Comparison of ENCODE assay signal across 1 cellular context in the genomic region with DNA sequence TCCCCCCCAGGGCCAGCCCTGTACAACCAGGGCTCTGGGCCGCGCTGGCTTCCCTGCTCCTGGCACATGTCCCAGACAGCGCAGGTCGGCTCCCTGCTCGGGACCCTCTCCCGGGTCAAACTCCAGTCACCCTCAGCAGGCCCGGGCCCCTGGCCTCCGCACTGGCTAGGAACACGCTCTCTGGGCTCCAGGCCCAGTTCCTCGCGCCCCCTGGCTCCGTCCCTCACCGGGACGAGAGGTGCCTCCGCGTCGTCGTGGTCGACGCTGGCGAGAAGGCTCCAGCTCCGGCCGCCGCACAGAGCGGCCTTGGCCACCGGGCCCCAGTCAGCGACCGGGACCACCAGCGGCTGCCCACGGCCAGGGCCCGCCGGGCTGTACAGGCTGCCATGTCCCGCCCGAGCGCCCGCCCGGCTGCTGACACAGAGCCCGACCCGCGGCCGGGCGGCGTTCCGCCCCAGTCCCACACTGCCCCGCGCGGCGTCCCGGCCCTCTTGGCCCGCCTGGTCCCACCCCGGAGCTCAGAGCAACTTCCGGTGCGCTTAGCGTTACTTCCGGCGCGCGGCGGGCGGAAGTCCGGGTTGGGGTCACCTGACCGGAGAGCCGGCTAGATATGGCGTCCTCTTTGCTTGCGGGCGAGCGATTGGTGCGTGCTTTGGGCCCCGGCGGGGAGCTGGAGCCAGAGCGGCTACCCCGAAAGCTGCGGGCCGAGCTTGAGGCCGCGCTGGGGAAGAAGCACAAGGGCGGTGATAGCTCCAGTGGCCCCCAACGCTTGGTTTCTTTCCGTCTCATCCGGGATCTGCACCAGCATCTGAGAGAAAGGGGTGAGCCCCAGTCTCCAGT.
TF ChIP-seq lines count a peak whose summit lies in the region.

Gene POLDIP2, minus strand, starts transcription at position 467 of the 840 bp plus-strand sequence. Its CDS starts 79 bp downstream, at position 388.

TF ChIP-seq in K562, 482 proteins besides CTCF, POLR2A, EP300 and RAD21 (continued from another document and continues in another):
- TF ChIP-seq ZBTB9 (CRISPR knock-in tag; IDR thresholded peaks at IDR 0.05) (no peak), LCOR (CRISPR knock-in tag; IDR thresholded peaks at IDR 0.05) (0 out of 2 replicates have a peak, but pooled peaks have one; percentile 26), HNRNPL (IDR thresholded peaks at IDR 0.05; ENCODE audit: low read depth, low read length) (peak; percentile 55; the same call in 1 of the 2 replicates), NCOR1 (IDR thresholded peaks at IDR 0.05) (0 out of 2 replicates have a peak, but pooled peaks have one; percentile 6), TRIM28 (IDR thresholded peaks at IDR 0.05) (no peak), SMAD4 (CRISPR knock-in tag; conservative IDR thresholded peaks at IDR 0.05) (0 out of 2 replicates have a peak, but pooled peaks have one; percentile 53), ZNF3 (CRISPR knock-in tag; IDR thresholded peaks at IDR 0.05) (no peak), ZNF24 (IDR thresholded peaks at IDR 0.05) (no peak), POLR2H (tag; IDR thresholded peaks at IDR 0.05; ENCODE audit: low read depth) (peak; percentile 88), DMBX1 (CRISPR knock-in tag; IDR thresholded peaks at IDR 0.05; ENCODE audit: borderline replicate concordance) (no peak), TCF15 (CRISPR knock-in tag; IDR thresholded peaks at IDR 0.05) (no peak), NONO (IDR thresholded peaks at IDR 0.05; ENCODE audit: low read depth in 2 of 2, low read length in 1 of 2) (peak; percentile 66 to 95; a peak in 3 of 4 replicates), PRPF4 (IDR thresholded peaks at IDR 0.05; ENCODE audit: insufficient read depth, low read depth, low read length, poor library complexity, severe bottlenecking) (no peak), PHF20 (IDR thresholded peaks at IDR 0.05; ENCODE audit: partially characterized antibody) (peak; percentile 100), C11orf30 (IDR thresholded peaks at IDR 0.05; ENCODE audit: low read depth) (peak; percentile 100), SAP30 (IDR thresholded peaks at IDR 0.05; ENCODE audit: borderline replicate concordance, insufficient read depth, low read depth, low read length, poor library complexity, severe bottlenecking) (peak; percentile 55), JUN (IDR thresholded peaks at IDR 0.05; ENCODE audit: borderline replicate concordance, low read depth, low read length) (0 out of 2 replicates have a peak, but pooled peaks have one; percentile 44), JUN (CRISPR knock-in tag; IDR thresholded peaks at IDR 0.05; ENCODE audit: borderline replicate concordance) (no peak), SNAPC5 (CRISPR knock-in tag; IDR thresholded peaks at IDR 0.05) (no peak), CHD1 (IDR thresholded peaks at IDR 0.05; ENCODE audit: low read length) (peak; percentile 33), MXI1 (IDR thresholded peaks at IDR 0.05; ENCODE audit: low read depth, low read length) (no peak), JUNB (CRISPR knock-in tag; conservative IDR thresholded peaks at IDR 0.05) (no peak), MAFG (tag; conservative IDR thresholded peaks at IDR 0.05) (no peak), ZNF143 (CRISPR knock-in tag; IDR thresholded peaks at IDR 0.05) (peak; percentile 79), ZNF384 (IDR thresholded peaks at IDR 0.05; ENCODE audit: low read depth, low read length) (no peak), TFAM (CRISPR knock-in tag; conservative IDR thresholded peaks at IDR 0.05) (no peak), XRCC5 (IDR thresholded peaks at IDR 0.05; ENCODE audit: low read depth, low read length) (no peak), ZBTB5 (IDR thresholded peaks at IDR 0.05) (no peak), ZNF785 (CRISPR knock-in tag; IDR thresholded peaks at IDR 0.05) (no peak), CCAR2 (IDR thresholded peaks at IDR 0.05; ENCODE audit: low read depth, low read length) (no peak), PATZ1 (CRISPR knock-in tag; IDR thresholded peaks at IDR 0.05; ENCODE audit: borderline replicate concordance) (no peak), TAF15 (IDR thresholded peaks at IDR 0.05; ENCODE audit: low read depth, low read length) (no peak), RBM22 (IDR thresholded peaks at IDR 0.05; ENCODE audit: low read depth, low read length, poor library complexity, severe bottlenecking) (peak; percentile 48), TAF9B (IDR thresholded peaks at IDR 0.05; ENCODE audit: partially characterized antibody) (peak; percentile 87), MAZ (CRISPR knock-in tag; conservative IDR thresholded peaks at IDR 0.05 in 1 of 2, IDR thresholded peaks at IDR 0.05 in 1 of 2) (peak; percentile 71 to 80; a peak in 3 of 4 replicates)
- TF ChIP-seq, protein P1, sequence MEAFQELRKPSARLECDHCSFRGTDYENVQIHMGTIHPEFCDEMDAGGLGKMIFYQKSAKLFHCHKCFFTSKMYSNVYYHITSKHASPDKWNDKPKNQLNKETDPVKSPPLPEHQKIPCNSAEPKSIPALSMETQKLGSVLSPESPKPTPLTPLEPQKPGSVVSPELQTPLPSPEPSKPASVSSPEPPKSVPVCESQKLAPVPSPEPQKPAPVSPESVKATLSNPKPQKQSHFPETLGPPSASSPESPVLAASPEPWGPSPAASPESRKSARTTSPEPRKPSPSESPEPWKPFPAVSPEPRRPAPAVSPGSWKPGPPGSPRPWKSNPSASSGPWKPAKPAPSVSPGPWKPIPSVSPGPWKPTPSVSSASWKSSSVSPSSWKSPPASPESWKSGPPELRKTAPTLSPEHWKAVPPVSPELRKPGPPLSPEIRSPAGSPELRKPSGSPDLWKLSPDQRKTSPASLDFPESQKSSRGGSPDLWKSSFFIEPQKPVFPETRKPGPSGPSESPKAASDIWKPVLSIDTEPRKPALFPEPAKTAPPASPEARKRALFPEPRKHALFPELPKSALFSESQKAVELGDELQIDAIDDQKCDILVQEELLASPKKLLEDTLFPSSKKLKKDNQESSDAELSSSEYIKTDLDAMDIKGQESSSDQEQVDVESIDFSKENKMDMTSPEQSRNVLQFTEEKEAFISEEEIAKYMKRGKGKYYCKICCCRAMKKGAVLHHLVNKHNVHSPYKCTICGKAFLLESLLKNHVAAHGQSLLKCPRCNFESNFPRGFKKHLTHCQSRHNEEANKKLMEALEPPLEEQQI (IDR thresholded peaks at IDR 0.05): no peak
- TF ChIP-seq, protein P2, sequence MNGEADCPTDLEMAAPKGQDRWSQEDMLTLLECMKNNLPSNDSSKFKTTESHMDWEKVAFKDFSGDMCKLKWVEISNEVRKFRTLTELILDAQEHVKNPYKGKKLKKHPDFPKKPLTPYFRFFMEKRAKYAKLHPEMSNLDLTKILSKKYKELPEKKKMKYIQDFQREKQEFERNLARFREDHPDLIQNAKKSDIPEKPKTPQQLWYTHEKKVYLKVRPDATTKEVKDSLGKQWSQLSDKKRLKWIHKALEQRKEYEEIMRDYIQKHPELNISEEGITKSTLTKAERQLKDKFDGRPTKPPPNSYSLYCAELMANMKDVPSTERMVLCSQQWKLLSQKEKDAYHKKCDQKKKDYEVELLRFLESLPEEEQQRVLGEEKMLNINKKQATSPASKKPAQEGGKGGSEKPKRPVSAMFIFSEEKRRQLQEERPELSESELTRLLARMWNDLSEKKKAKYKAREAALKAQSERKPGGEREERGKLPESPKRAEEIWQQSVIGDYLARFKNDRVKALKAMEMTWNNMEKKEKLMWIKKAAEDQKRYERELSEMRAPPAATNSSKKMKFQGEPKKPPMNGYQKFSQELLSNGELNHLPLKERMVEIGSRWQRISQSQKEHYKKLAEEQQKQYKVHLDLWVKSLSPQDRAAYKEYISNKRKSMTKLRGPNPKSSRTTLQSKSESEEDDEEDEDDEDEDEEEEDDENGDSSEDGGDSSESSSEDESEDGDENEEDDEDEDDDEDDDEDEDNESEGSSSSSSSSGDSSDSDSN (IDR thresholded peaks at IDR 0.05; ENCODE audit: borderline replicate concordance in 1 of 2, low read depth in 2 of 2, low read length in 2 of 2): peak; percentile 53 to 63; a peak in 3 of 4 replicates
- TF ChIP-seq, protein P3, sequence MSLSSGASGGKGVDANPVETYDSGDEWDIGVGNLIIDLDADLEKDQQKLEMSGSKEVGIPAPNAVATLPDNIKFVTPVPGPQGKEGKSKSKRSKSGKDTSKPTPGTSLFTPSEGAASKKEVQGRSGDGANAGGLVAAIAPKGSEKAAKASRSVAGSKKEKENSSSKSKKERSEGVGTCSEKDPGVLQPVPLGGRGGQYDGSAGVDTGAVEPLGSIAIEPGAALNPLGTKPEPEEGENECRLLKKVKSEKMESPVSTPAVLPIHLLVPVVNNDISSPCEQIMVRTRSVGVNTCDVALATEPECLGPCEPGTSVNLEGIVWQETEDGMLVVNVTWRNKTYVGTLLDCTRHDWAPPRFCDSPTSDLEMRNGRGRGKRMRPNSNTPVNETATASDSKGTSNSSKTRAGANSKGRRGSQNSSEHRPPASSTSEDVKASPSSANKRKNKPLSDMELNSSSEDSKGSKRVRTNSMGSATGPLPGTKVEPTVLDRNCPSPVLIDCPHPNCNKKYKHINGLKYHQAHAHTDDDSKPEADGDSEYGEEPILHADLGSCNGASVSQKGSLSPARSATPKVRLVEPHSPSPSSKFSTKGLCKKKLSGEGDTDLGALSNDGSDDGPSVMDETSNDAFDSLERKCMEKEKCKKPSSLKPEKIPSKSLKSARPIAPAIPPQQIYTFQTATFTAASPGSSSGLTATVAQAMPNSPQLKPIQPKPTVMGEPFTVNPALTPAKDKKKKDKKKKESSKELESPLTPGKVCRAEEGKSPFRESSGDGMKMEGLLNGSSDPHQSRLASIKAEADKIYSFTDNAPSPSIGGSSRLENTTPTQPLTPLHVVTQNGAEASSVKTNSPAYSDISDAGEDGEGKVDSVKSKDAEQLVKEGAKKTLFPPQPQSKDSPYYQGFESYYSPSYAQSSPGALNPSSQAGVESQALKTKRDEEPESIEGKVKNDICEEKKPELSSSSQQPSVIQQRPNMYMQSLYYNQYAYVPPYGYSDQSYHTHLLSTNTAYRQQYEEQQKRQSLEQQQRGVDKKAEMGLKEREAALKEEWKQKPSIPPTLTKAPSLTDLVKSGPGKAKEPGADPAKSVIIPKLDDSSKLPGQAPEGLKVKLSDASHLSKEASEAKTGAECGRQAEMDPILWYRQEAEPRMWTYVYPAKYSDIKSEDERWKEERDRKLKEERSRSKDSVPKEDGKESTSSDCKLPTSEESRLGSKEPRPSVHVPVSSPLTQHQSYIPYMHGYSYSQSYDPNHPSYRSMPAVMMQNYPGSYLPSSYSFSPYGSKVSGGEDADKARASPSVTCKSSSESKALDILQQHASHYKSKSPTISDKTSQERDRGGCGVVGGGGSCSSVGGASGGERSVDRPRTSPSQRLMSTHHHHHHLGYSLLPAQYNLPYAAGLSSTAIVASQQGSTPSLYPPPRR (CRISPR knock-in tag; IDR thresholded peaks at IDR 0.05; ENCODE audit: borderline replicate concordance): no peak
- TF ChIP-seq, protein P4, sequence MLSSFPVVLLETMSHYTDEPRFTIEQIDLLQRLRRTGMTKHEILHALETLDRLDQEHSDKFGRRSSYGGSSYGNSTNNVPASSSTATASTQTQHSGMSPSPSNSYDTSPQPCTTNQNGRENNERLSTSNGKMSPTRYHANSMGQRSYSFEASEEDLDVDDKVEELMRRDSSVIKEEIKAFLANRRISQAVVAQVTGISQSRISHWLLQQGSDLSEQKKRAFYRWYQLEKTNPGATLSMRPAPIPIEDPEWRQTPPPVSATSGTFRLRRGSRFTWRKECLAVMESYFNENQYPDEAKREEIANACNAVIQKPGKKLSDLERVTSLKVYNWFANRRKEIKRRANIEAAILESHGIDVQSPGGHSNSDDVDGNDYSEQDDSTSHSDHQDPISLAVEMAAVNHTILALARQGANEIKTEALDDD (IDR thresholded peaks at IDR 0.05): no peak
